In the genomic region with DNA sequence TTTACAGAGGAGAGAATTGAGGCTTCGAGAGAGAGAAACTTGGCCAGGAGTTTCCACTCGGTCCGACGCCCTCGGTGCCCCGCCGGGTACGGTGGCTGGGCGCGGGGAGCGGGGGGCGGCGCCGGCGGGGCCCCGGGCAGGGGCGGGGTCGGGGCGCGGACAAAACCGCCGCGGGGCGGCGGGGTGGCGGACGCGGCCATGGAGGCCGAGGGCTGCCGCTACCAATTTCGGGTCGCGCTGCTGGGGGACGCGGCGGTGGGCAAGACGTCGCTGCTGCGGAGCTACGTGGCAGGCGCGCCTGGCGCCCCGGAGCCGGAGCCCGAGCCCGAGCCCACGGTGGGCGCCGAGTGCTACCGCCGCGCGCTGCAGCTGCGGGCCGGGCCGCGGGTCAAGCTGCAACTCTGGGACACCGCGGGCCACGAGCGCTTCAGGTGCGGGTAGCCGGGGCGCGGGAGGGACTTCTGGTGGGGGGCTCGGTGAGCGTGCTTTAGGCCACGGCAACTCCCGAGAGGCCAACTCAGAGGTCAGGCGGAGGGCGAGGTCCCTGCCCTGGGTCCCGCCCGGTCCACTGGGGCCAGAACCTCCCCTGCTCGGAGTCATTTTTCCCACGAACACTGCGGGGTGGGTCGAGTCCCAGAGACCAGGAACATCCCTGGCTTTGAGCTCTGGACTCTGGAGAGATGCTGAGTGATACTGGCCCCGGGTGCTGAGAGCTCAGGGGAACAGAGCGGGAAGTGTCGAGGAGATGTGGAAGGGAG, we compare ENCODE assay signal across 8 cellular contexts. TPM values are rescaled to one million over a fixed set of nuclear protein-coding genes. Genes with fewer than 3 reads are reported as not detected.
A peak's percentile ranks its signal among the peaks of the same experiment; 100 is the strongest.
DNase-seq lines count a peak whose midpoint lies in the region; ATAC-seq and TF ChIP-seq lines count a peak whose summit lies in the region.

No MANE protein-coding gene starts in this region.

- no peaks in the 10 kb centered on the region for H3K79me2 ChIP-seq in parathyroid adenoma

- no peaks in the 10 kb centered on the region for H3K27me3 ChIP-seq in SJSA1 (replicated peaks)
- no peaks in the 10 kb centered on the region for H3K27me3 ChIP-seq in parathyroid adenoma (ENCODE audit: control insufficient read depth, insufficient read depth, low read length)

- no peak overlapping the region for H3K9ac ChIP-seq in parathyroid adenoma

- peak overlapping the region; percentile 81 for H3K4me2 ChIP-seq in parathyroid adenoma (ENCODE audit: low read length)

- H3K4me3 ChIP-seq in SJSA1 = peak overlapping the region; percentile 56
- H3K4me3 ChIP-seq in fibroblast of villous mesenchyme (ENCODE audit: low read depth, low read length) = peak overlapping the region; percentile 69
- peak overlapping the region; percentile 50 for H3K4me3 ChIP-seq in parathyroid adenoma (ENCODE audit: low read depth, low read length)

- no peak for ATAC-seq in GM18867 (IDR thresholded peaks at IDR 0.05; ENCODE audit: unreplicated experiment)
- no peak for ATAC-seq in HG03469 (IDR thresholded peaks at IDR 0.05; ENCODE audit: unreplicated experiment)

- no peaks in the 10 kb centered on the region for H3K36me3 ChIP-seq in SJSA1
- no peaks in the 10 kb centered on the region for H3K36me3 ChIP-seq in parathyroid adenoma (ENCODE audit: control insufficient read depth, insufficient read depth, low read length)

- DNase-seq in activated T-cell treated with anti-CD3 and anti-CD28 coated beads, Interleukin-2, amount 50 U/mL, for 1 hour = peak; percentile 29
- no peak for DNase-seq in activated T-cell treated with anti-CD3 and anti-CD28 coated beads, Interleukin-2, amount 50 U/mL, for 48 hours
- DNase-seq in SJSA1 (ENCODE audit: low read depth in 1 of 2, low spot score in 2 of 2) (no peak), fibroblast of villous mesenchyme (ENCODE audit: low read depth) (no peak), NCI-H1436 treated with DMSO at 0.1 percent for 48 hours (lab: John Stamatoyannopoulos, UW) (no peak)

- TF ChIP-seq CTCF in fibroblast of villous mesenchyme (IDR thresholded peaks at IDR 0.05; ENCODE audit: insufficient read depth, low read depth, low read length) (no peak), parathyroid adenoma (IDR thresholded peaks at IDR 0.05) (no peak)

- H3K9me3 ChIP-seq in SJSA1 (replicated peaks) (no peaks in the 10 kb centered on the region), parathyroid adenoma (ENCODE audit: control insufficient read depth, low read length) (no peaks in the 10 kb centered on the region)

- H3K27ac ChIP-seq in SJSA1 (no peak overlapping the region), parathyroid adenoma (no peak overlapping the region)

- H3K4me1 ChIP-seq in SJSA1 (replicated peaks) (peaks cover 11% of the 10 kb centered on the region), parathyroid adenoma (no peaks in the 10 kb centered on the region)

- peak overlapping the region; percentile 70 for H2AFZ ChIP-seq in parathyroid adenoma

RNA-seq across cellular contexts. Expression of a gene that starts 0.4 kb away (rescaled TPM):
- 1.1 and 6.1 TPM in 2 replicates for total RNA-seq in SJSA1 (2014; rRNA removed; shearing (Covaris generic))
- total RNA-seq in fibroblast of villous mesenchyme = 3.9 and 5.2 TPM in 2 replicates

RNA-seq across cellular contexts. Expression of a gene that starts 39.6 kb away (rescaled TPM):
- total RNA-seq in SJSA1 (2014; rRNA removed; shearing (Covaris generic)) = 17.4 and 26.1 TPM in 2 replicates
- total RNA-seq in fibroblast of villous mesenchyme = 23.8 and 25.0 TPM in 2 replicates

RNA-seq across cellular contexts. Expression of a gene that starts 50.4 kb away (rescaled TPM):
- 32.0 and 36.3 TPM in 2 replicates for total RNA-seq in SJSA1 (2014; rRNA removed; shearing (Covaris generic))
- total RNA-seq in fibroblast of villous mesenchyme = 27.1 and 38.9 TPM in 2 replicates

RNA-seq across cellular contexts. Expression of a gene that starts 55.9 kb away (rescaled TPM):
- not detected in 2 replicates for total RNA-seq in SJSA1 (2014; rRNA removed; shearing (Covaris generic))
- total RNA-seq in fibroblast of villous mesenchyme = not detected in 2 replicates
